In the genomic region with DNA sequence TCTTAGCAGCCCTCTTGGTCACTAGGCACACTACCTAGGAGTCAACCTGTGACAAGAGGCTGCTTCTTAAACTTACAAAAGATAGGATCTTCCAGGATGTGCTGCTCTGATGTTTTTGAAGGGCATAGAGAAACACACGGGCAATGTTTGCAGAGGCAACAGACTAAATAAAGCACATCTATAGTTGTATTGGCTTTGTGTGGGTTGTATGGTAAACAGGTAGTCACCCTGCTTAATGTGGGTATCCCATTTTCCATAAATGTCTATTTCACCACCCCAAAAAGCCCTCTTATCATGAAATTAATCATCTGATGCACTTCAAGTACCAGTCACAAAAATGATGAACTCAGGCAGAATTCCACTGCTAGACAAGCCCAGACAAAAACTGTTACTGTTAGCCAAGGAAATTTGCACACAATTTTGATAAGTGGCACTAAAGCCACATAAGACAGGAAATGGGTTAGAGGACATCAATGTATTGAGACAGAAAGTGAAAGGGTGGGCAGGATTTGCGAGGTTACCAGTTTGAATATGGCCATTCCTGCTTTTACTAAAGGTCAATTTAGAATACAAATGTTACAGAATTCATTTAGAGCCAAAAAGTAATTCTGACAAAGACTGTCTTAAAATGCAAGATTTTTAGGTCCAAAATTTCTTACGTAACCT, we compare ENCODE assay signal across 5 cellular contexts.
A peak's percentile ranks its signal among the peaks of the same experiment; 100 is the strongest.
DNase-seq lines count a peak whose midpoint lies in the region; ATAC-seq lines count a peak whose summit lies in the region.
"Not testable (repeated sequence)": the region's sequence is repeated elsewhere in the genome, so short reads cannot be mapped to it uniquely, and the experiment has no call there.

No MANE protein-coding gene starts in this region.

- H3K9me3 Mint-ChIP-seq in activated CD4-positive, alpha-beta T cell treated with anti-CD3 and anti-CD28 coated beads for 36 hours (ENCODE audit: low read depth); activated T-cell treated with anti-CD3 and anti-CD28 coated beads, Interleukin-2, amount 50 U/mL, for 72 hours; activated naive CD4-positive, alpha-beta T cell treated with anti-CD3 and anti-CD28 coated beads, Interleukin-2, amount 50 U/mL, for 72 hours; stimulated activated effector memory CD8-positive, alpha-beta T cell treated with anti-CD3 and anti-CD28 coated beads, Interleukin-12 subunit alpha, Interleukin-12 subunit beta, amount 100 ng/mL, for 72 hours; stimulated activated naive CD8-positive, alpha-beta T cell treated with anti-CD3 and anti-CD28 coated beads, Interleukin-15, amount 100 ng/mL, for 72 hours: not testable (repeated sequence)

- not testable (repeated sequence) for DNase-seq in activated CD4-positive, alpha-beta T cell treated with anti-CD3 and anti-CD28 coated beads for 36 hours; activated T-cell treated with anti-CD3 and anti-CD28 coated beads, Interleukin-2, amount 50 U/mL, for 72 hours; activated naive CD4-positive, alpha-beta T cell treated with anti-CD3 and anti-CD28 coated beads, Interleukin-2, amount 50 U/mL, for 72 hours (ENCODE audit: low spot score in 2 of 2); stimulated activated effector memory CD8-positive, alpha-beta T cell treated with anti-CD3 and anti-CD28 coated beads, Interleukin-12 subunit alpha, Interleukin-12 subunit beta, amount 100 ng/mL, for 72 hours (ENCODE audit: low spot score in 2 of 2); stimulated activated naive CD8-positive, alpha-beta T cell treated with anti-CD3 and anti-CD28 coated beads, Interleukin-15, amount 100 ng/mL, for 72 hours

- ATAC-seq in activated CD4-positive, alpha-beta T cell treated with anti-CD3 and anti-CD28 coated beads for 36 hours, result peak; percentile 36
- ATAC-seq in activated T-cell treated with anti-CD3 and anti-CD28 coated beads, Interleukin-2, amount 50 U/mL, for 72 hours (replicated peaks in 1 of 2), result peak; percentile 58
- ATAC-seq in activated naive CD4-positive, alpha-beta T cell treated with anti-CD3 and anti-CD28 coated beads, Interleukin-2, amount 50 U/mL, for 72 hours, result peak; percentile 75 to 78
- ATAC-seq in stimulated activated effector memory CD8-positive, alpha-beta T cell treated with anti-CD3 and anti-CD28 coated beads, Interleukin-12 subunit alpha, Interleukin-12 subunit beta, amount 100 ng/mL, for 72 hours, result peak; percentile 44
- ATAC-seq in stimulated activated naive CD8-positive, alpha-beta T cell treated with anti-CD3 and anti-CD28 coated beads, Interleukin-15, amount 100 ng/mL, for 72 hours, result peak; percentile 81

- H3K27ac Mint-ChIP-seq in activated CD4-positive, alpha-beta T cell treated with anti-CD3 and anti-CD28 coated beads for 36 hours; activated T-cell treated with anti-CD3 and anti-CD28 coated beads, Interleukin-2, amount 50 U/mL, for 72 hours; activated naive CD4-positive, alpha-beta T cell treated with anti-CD3 and anti-CD28 coated beads, Interleukin-2, amount 50 U/mL, for 72 hours; stimulated activated effector memory CD8-positive, alpha-beta T cell treated with anti-CD3 and anti-CD28 coated beads, Interleukin-12 subunit alpha, Interleukin-12 subunit beta, amount 100 ng/mL, for 72 hours; stimulated activated naive CD8-positive, alpha-beta T cell treated with anti-CD3 and anti-CD28 coated beads, Interleukin-15, amount 100 ng/mL, for 72 hours: not testable (repeated sequence)

- H3K4me3 Mint-ChIP-seq in activated CD4-positive, alpha-beta T cell treated with anti-CD3 and anti-CD28 coated beads for 36 hours; activated T-cell treated with anti-CD3 and anti-CD28 coated beads, Interleukin-2, amount 50 U/mL, for 72 hours; stimulated activated effector memory CD8-positive, alpha-beta T cell treated with anti-CD3 and anti-CD28 coated beads, Interleukin-12 subunit alpha, Interleukin-12 subunit beta, amount 100 ng/mL, for 72 hours; stimulated activated naive CD8-positive, alpha-beta T cell treated with anti-CD3 and anti-CD28 coated beads, Interleukin-15, amount 100 ng/mL, for 72 hours: not testable (repeated sequence)

- not testable (repeated sequence) for H3K36me3 Mint-ChIP-seq in activated CD4-positive, alpha-beta T cell treated with anti-CD3 and anti-CD28 coated beads for 36 hours (ENCODE audit: low read depth); activated T-cell treated with anti-CD3 and anti-CD28 coated beads, Interleukin-2, amount 50 U/mL, for 72 hours (ENCODE audit: insufficient read depth in 2 of 2); activated naive CD4-positive, alpha-beta T cell treated with anti-CD3 and anti-CD28 coated beads, Interleukin-2, amount 50 U/mL, for 72 hours; stimulated activated effector memory CD8-positive, alpha-beta T cell treated with anti-CD3 and anti-CD28 coated beads, Interleukin-12 subunit alpha, Interleukin-12 subunit beta, amount 100 ng/mL, for 72 hours

- POLR2A ChIA-PET in activated CD4-positive, alpha-beta T cell treated with anti-CD3 and anti-CD28 coated beads for 36 hours (lab: Charles Lee), result not testable (repeated sequence)

- intact Hi-C loops in activated CD4-positive, alpha-beta T cell treated with anti-CD3 and anti-CD28 coated beads for 36 hours (cut with DNase I, micrococcal nuclease), result not testable (repeated sequence)

- H3K27me3 Mint-ChIP-seq in activated CD4-positive, alpha-beta T cell treated with anti-CD3 and anti-CD28 coated beads for 36 hours; activated T-cell treated with anti-CD3 and anti-CD28 coated beads, Interleukin-2, amount 50 U/mL, for 72 hours (ENCODE audit: low read depth); stimulated activated naive CD8-positive, alpha-beta T cell treated with anti-CD3 and anti-CD28 coated beads, Interleukin-15, amount 100 ng/mL, for 72 hours: not testable (repeated sequence)

- CTCF ChIA-PET in activated CD4-positive, alpha-beta T cell treated with anti-CD3 and anti-CD28 coated beads for 36 hours (lab: Charles Lee), result not testable (repeated sequence)

- H3K4me1 Mint-ChIP-seq in activated CD4-positive, alpha-beta T cell treated with anti-CD3 and anti-CD28 coated beads for 36 hours; activated T-cell treated with anti-CD3 and anti-CD28 coated beads, Interleukin-2, amount 50 U/mL, for 72 hours (ENCODE audit: low read depth); stimulated activated effector memory CD8-positive, alpha-beta T cell treated with anti-CD3 and anti-CD28 coated beads, Interleukin-12 subunit alpha, Interleukin-12 subunit beta, amount 100 ng/mL, for 72 hours; stimulated activated naive CD8-positive, alpha-beta T cell treated with anti-CD3 and anti-CD28 coated beads, Interleukin-15, amount 100 ng/mL, for 72 hours: not testable (repeated sequence)
